14 cellular contexts compared by ENCODE assay signal in genomic region chr2:8438476-8438875, GRCh38.
DNase-seq lines count a peak whose midpoint lies in the region; ATAC-seq and TF ChIP-seq lines count a peak whose summit lies in the region.
"Had no signal": no experiment of that assay in that cellular context is flagged by ENCODE, and none has a peak within 500 bp of the region (broad histone marks: within the 10 kb centered on the region; RNA-seq: fewer than 3 reads in every experiment).

No MANE protein-coding gene starts in this region.

- DNase-seq in activated naive CD8-positive, alpha-beta T cell treated with anti-CD3 and anti-CD28 coated beads, Interleukin-2, amount 10 ng/mL, durations not matched to agents 7 days and 5 days: peak; percentile 43
- DNase-seq in activated naive CD8-positive, alpha-beta T cell treated with anti-CD3 and anti-CD28 coated beads for 36 hours: no peak
- no peak for DNase-seq in activated CD8-positive, alpha-beta T cell treated with anti-CD3 and anti-CD28 coated beads for 36 hours
- DNase-seq in left lobe of liver (ENCODE audit: low spot score): no peak
- DNase-seq in upper lobe of right lung: peak; percentile 68
- DNase-seq in SW 1271 (lab: John Stamatoyannopoulos, UW): no peak
- DNase-seq in osteoblast (ENCODE audit: insufficient read length, low spot score, missing footprints): no peak
- DNase-seq in NCI-H1694 treated with DMSO at 0.1 percent for 48 hours (lab: John Stamatoyannopoulos, UW): no peak
- DNase-seq: activated B cell treated with CpG ODN at 0.5 μM for 24 hours, hippocampal formation had no signal

- peaks cover 5% of the 10 kb centered on the region for H3K27me3 Mint-ChIP-seq in activated naive CD8-positive, alpha-beta T cell treated with anti-CD3 and anti-CD28 coated beads, Interleukin-2, amount 10 ng/mL, durations not matched to agents 7 days and 5 days
- H3K27me3 Mint-ChIP-seq in activated naive CD8-positive, alpha-beta T cell treated with anti-CD3 and anti-CD28 coated beads for 36 hours: peaks cover 12% of the 10 kb centered on the region
- peaks cover 2% of the 10 kb centered on the region for H3K27me3 Mint-ChIP-seq in activated CD8-positive, alpha-beta T cell treated with anti-CD3 and anti-CD28 coated beads for 36 hours

- no peaks in the 10 kb centered on the region for H3K36me3 ChIP-seq in upper lobe of right lung
- H3K36me3 ChIP-seq in osteoblast (ENCODE audit: insufficient read depth, low read length): no peaks in the 10 kb centered on the region
- H3K36me3 ChIP-seq: esophagus muscularis mucosa had no signal

- no peak for TF ChIP-seq CTCF in activated CD8-positive, alpha-beta T cell treated with anti-CD3 and anti-CD28 coated beads for 36 hours (IDR thresholded peaks at IDR 0.05)
- no peak for TF ChIP-seq CTCF in upper lobe of right lung (IDR thresholded peaks at IDR 0.05)
- TF ChIP-seq CTCF in osteoblast (IDR thresholded peaks at IDR 0.05; ENCODE audit: extremely low read depth, low read depth, low read length): no peak

- no peak overlapping the region for H3K27ac ChIP-seq in upper lobe of right lung
- H3K27ac ChIP-seq in osteoblast (ENCODE audit: low read depth, low read length): no peak overlapping the region
- H3K27ac ChIP-seq: coronary artery, esophagus muscularis mucosa had no signal

- no peak overlapping the region for H3K4me3 Mint-ChIP-seq in activated naive CD8-positive, alpha-beta T cell treated with anti-CD3 and anti-CD28 coated beads, Interleukin-2, amount 10 ng/mL, durations not matched to agents 7 days and 5 days
- no peak overlapping the region for H3K4me3 Mint-ChIP-seq in activated naive CD8-positive, alpha-beta T cell treated with anti-CD3 and anti-CD28 coated beads for 36 hours
- H3K4me3 Mint-ChIP-seq in activated CD8-positive, alpha-beta T cell treated with anti-CD3 and anti-CD28 coated beads for 36 hours: no peak overlapping the region
- H3K4me3 Mint-ChIP-seq: activated B cell treated with CpG ODN at 0.5 μM for 24 hours, neural crest cell had no signal

- H3K4me2 ChIP-seq in osteoblast (ENCODE audit: insufficient read depth, low read length): no peak overlapping the region

- peaks cover 4% of the 10 kb centered on the region for H3K4me1 ChIP-seq in upper lobe of right lung
- H3K4me1 ChIP-seq in osteoblast (ENCODE audit: insufficient read depth, low read length): no peaks in the 10 kb centered on the region

- no peak overlapping the region for H3K4me3 ChIP-seq in upper lobe of right lung
- H3K4me3 ChIP-seq in osteoblast (ENCODE audit: insufficient read depth, low read length): no peak overlapping the region
- H3K4me3 ChIP-seq: coronary artery, esophagus muscularis mucosa had no signal

- CTCF ChIA-PET in activated CD8-positive, alpha-beta T cell treated with anti-CD3 and anti-CD28 coated beads for 36 hours (lab: Charles Lee): no interaction called here

- H3K9me3 ChIP-seq in upper lobe of right lung (no peaks in the 10 kb centered on the region), osteoblast (ENCODE audit: low read depth, low read length) (no peaks in the 10 kb centered on the region)
- H3K9me3 ChIP-seq: esophagus muscularis mucosa had no signal

- H3K27me3 ChIP-seq in upper lobe of right lung (no peaks in the 10 kb centered on the region), osteoblast (ENCODE audit: insufficient read depth, low read length) (no peaks in the 10 kb centered on the region)
- H3K27me3 ChIP-seq: esophagus muscularis mucosa had no signal

- H3K36me3 Mint-ChIP-seq in activated naive CD8-positive, alpha-beta T cell treated with anti-CD3 and anti-CD28 coated beads, Interleukin-2, amount 10 ng/mL, durations not matched to agents 7 days and 5 days: peaks cover 15% of the 10 kb centered on the region
- no peaks in the 10 kb centered on the region for H3K36me3 Mint-ChIP-seq in activated naive CD8-positive, alpha-beta T cell treated with anti-CD3 and anti-CD28 coated beads for 36 hours
- no peaks in the 10 kb centered on the region for H3K36me3 Mint-ChIP-seq in activated CD8-positive, alpha-beta T cell treated with anti-CD3 and anti-CD28 coated beads for 36 hours (ENCODE audit: low read depth)

- H3K4me1 Mint-ChIP-seq in activated naive CD8-positive, alpha-beta T cell treated with anti-CD3 and anti-CD28 coated beads, Interleukin-2, amount 10 ng/mL, durations not matched to agents 7 days and 5 days: peaks cover 40% of the 10 kb centered on the region
- H3K4me1 Mint-ChIP-seq in activated naive CD8-positive, alpha-beta T cell treated with anti-CD3 and anti-CD28 coated beads for 36 hours: peaks cover 18% of the 10 kb centered on the region
- H3K4me1 Mint-ChIP-seq in activated CD8-positive, alpha-beta T cell treated with anti-CD3 and anti-CD28 coated beads for 36 hours (ENCODE audit: low read depth): peaks cover 13% of the 10 kb centered on the region
- H3K4me1 Mint-ChIP-seq: neural crest cell had no signal

- peak overlapping the region; percentile 90 for H3K27ac Mint-ChIP-seq in activated naive CD8-positive, alpha-beta T cell treated with anti-CD3 and anti-CD28 coated beads, Interleukin-2, amount 10 ng/mL, durations not matched to agents 7 days and 5 days
- no peak overlapping the region for H3K27ac Mint-ChIP-seq in activated naive CD8-positive, alpha-beta T cell treated with anti-CD3 and anti-CD28 coated beads for 36 hours
- H3K27ac Mint-ChIP-seq in activated CD8-positive, alpha-beta T cell treated with anti-CD3 and anti-CD28 coated beads for 36 hours: no peak overlapping the region
- H3K27ac Mint-ChIP-seq: activated B cell treated with CpG ODN at 0.5 μM for 24 hours had no signal

- no peaks in the 10 kb centered on the region for H3K9me3 Mint-ChIP-seq in activated naive CD8-positive, alpha-beta T cell treated with anti-CD3 and anti-CD28 coated beads, Interleukin-2, amount 10 ng/mL, durations not matched to agents 7 days and 5 days
- no peaks in the 10 kb centered on the region for H3K9me3 Mint-ChIP-seq in activated naive CD8-positive, alpha-beta T cell treated with anti-CD3 and anti-CD28 coated beads for 36 hours
- H3K9me3 Mint-ChIP-seq in activated CD8-positive, alpha-beta T cell treated with anti-CD3 and anti-CD28 coated beads for 36 hours: no peaks in the 10 kb centered on the region
- H3K9me3 Mint-ChIP-seq: activated B cell treated with CpG ODN at 0.5 μM for 24 hours had no signal

- no peaks in the 10 kb centered on the region for H3K79me2 ChIP-seq in osteoblast (ENCODE audit: insufficient read depth, low read length)

- no peaks in the 10 kb centered on the region for H4K20me1 ChIP-seq in osteoblast (ENCODE audit: insufficient read depth, low read length)

- no peak overlapping the region for H2AFZ ChIP-seq in osteoblast (ENCODE audit: low read length)

- POLR2A ChIA-PET in activated naive CD8-positive, alpha-beta T cell treated with anti-CD3 and anti-CD28 coated beads, Interleukin-2, amount 10 ng/mL, durations not matched to agents 7 days and 5 days (lab: Charles Lee): interaction anchor here (1.0 to 1.9 kb wide), 2 partner anchors 35 to 243 kb away, joined by 3 to 6 read pairs; partner anchors contain the start of gene ID2
- POLR2A ChIA-PET in activated CD8-positive, alpha-beta T cell treated with anti-CD3 and anti-CD28 coated beads for 36 hours (lab: Charles Lee): no interaction called here

- peak; percentile 90 for ATAC-seq in activated naive CD8-positive, alpha-beta T cell treated with anti-CD3 and anti-CD28 coated beads, Interleukin-2, amount 10 ng/mL, durations not matched to agents 7 days and 5 days (ENCODE audit: low read depth)
- peak; percentile 56 for ATAC-seq in activated CD8-positive, alpha-beta T cell treated with anti-CD3 and anti-CD28 coated beads for 36 hours
- ATAC-seq in left lobe of liver (peak; percentile 6), upper lobe of right lung (peak; percentile 83)
- ATAC-seq: HCT116 had no signal

- intact Hi-C loops in activated CD8-positive, alpha-beta T cell treated with anti-CD3 and anti-CD28 coated beads for 36 hours (cut with micrococcal nuclease): no loop called here
- intact Hi-C loops in upper lobe of right lung (cut with DNase I): no loop called here

Comparison
In these comparisons a context has a peak if more than half of its experiments do, and no peak if none do; other contexts are left out.
1. DNase-seq: peak in activated naive CD8-positive, alpha-beta T cell treated with anti-CD3 and anti-CD28 coated beads, Interleukin-2, amount 10 ng/mL, durations not matched to agents 7 days and 5 days (single experiment) and upper lobe of right lung (single experiment); none in activated naive CD8-positive, alpha-beta T cell treated with anti-CD3 and anti-CD28 coated beads for 36 hours (single experiment), activated CD8-positive, alpha-beta T cell treated with anti-CD3 and anti-CD28 coated beads for 36 hours (single experiment), left lobe of liver (single experiment), SW 1271 (0 of 2), osteoblast (single experiment) and NCI-H1694 treated with DMSO at 0.1 percent for 48 hours (single experiment).
2. ATAC-seq: peak in every context shown above with its lines; median percentile 90 in activated naive CD8-positive, alpha-beta T cell treated with anti-CD3 and anti-CD28 coated beads, Interleukin-2, amount 10 ng/mL, durations not matched to agents 7 days and 5 days; 83 in upper lobe of right lung; 56 in activated CD8-positive, alpha-beta T cell treated with anti-CD3 and anti-CD28 coated beads for 36 hours; 6 in left lobe of liver.